In the genomic region with DNA sequence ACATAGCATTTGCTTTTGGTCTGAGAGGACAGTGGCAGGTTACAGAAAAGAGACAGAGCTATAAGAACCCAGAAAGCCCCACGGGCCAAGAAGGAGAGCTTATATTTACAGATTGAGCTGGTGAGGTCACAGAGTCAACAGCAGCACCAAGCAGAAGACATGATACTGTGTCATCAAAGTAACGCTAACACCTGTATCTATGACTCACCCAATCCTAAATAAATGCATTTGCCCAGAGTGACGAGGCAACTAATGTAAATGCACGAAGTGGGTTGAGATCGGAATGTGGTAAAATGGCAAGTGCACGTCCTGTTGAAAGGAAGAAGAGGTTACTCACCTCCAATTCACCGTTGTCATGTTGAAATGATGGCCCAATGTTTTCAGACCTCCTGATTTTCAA, we compare ENCODE assay signal across 24 cellular contexts. TPM values are rescaled to one million over a fixed set of nuclear protein-coding genes. Genes with fewer than 3 reads are reported as not detected.
A peak's percentile ranks its signal among the peaks of the same experiment; 100 is the strongest.
DNase-seq lines count a peak whose midpoint lies in the region; ATAC-seq, FAIRE-seq and TF ChIP-seq lines count a peak whose summit lies in the region.
"Had no signal": no experiment of that assay in that cellular context is flagged by ENCODE, and none has a peak within 500 bp of the region (broad histone marks: within the 10 kb centered on the region; RNA-seq: fewer than 3 reads in every experiment).

No MANE protein-coding gene starts in this region.

- CTCF ChIA-PET in HepG2 (lab: Yijun Ruan, JAX; ENCODE audit: low intra/inter-chr PET ratio, low total read pairs): no interaction called here

- ATAC-seq in HepG2: no peak
- ATAC-seq in right lobe of liver: no peak
- no peak for ATAC-seq in HG03039 (IDR thresholded peaks at IDR 0.05; ENCODE audit: unreplicated experiment)

- H3K4me1 ChIP-seq in HepG2 (ENCODE audit: insufficient read depth, low read length): no peaks in the 10 kb centered on the region
- no peaks in the 10 kb centered on the region for H3K4me1 ChIP-seq in right lobe of liver
- H3K4me1 ChIP-seq: BLaER1, Peyer's patch had no signal

- H3K9me3 ChIP-seq in HepG2 (ENCODE audit: low read length) (no peaks in the 10 kb centered on the region), right lobe of liver (no peaks in the 10 kb centered on the region)
- H3K9me3 ChIP-seq: Peyer's patch had no signal

- TF ChIP-seq RAD21 in HepG2 (CRISPR knock-in tag; IDR thresholded peaks at IDR 0.05): no peak

- POLR2A ChIA-PET in HepG2 (lab: Yijun Ruan, JAX): no interaction called here

- TF ChIP-seq POLR2A in HepG2 (IDR thresholded peaks at IDR 0.05; ENCODE audit: insufficient read depth in 1 of 2, low read depth in 2 of 2, low read length in 2 of 2) (no peak), right lobe of liver (IDR thresholded peaks at IDR 0.05) (no peak)

- no peak for FAIRE-seq in HepG2 (lab: Jason Lieb, UNC)
- FAIRE-seq in urothelium cell line (lab: Jason Lieb, UNC): peak; percentile 27

- no peak overlapping the region for H2AFZ ChIP-seq in HepG2 (ENCODE audit: low read length)
- H2AFZ ChIP-seq: GM23248 had no signal

- 5% methylated on average over 7 of the region's 7 CpGs for WGBS in HepG2 (ENCODE audit: low lambda C conversion rate)
- WGBS in right lobe of liver (ENCODE audit: insufficient coverage, low coverage, low lambda C conversion rate, missing lambda C conversion rate): 60% methylated on average over 6 of the region's 7 CpGs

- no peak overlapping the region for H3K9ac ChIP-seq in HepG2 (ENCODE audit: insufficient read depth, low read depth, low read length)
- H3K9ac ChIP-seq: BLaER1, GM23248 had no signal

- in situ Hi-C loops in HepG2 (cut with HindIII; ENCODE audit: extremely low pct_ligation_motif_present, low pct_unique_long_range_greater_than_20kb): loop anchor here (5.0 kb wide), 1 partner anchor 228 kb away; no protein-coding TSS in a partner anchor

- H3K79me2 ChIP-seq in HepG2 (ENCODE audit: insufficient read depth, low read length): no peaks in the 10 kb centered on the region

- TF ChIP-seq EP300 in HepG2 (IDR thresholded peaks at IDR 0.05; ENCODE audit: low read depth in 2 of 2, low read length in 2 of 2) (no peak), HepG2 (CRISPR knock-in tag; IDR thresholded peaks at IDR 0.05; ENCODE audit: borderline replicate concordance) (no peak)

- intact Hi-C loops in HepG2 (cut with micrococcal nuclease; ENCODE audit: unreplicated experiment) (no loop called here), right lobe of liver (cut with DNase I) (no loop called here)

- DNase-seq in HepG2 (ENCODE audit: low spot score) (peak; percentile 46), right lobe of liver (no peak), NCI-H69 (lab: John Stamatoyannopoulos, UW) (peak; percentile 4), SW480 (ENCODE audit: low spot score) (peak; percentile 96), urothelium cell line (ENCODE audit: low spot score) (peak; percentile 19), hypothalamus (lab: John Stamatoyannopoulos, UW) (no peak), pons (ENCODE audit: low spot score) (no peak)
- DNase-seq: Calu3; CD4-positive, alpha-beta memory T cell; DND-41; GDM1; GM23248; HCEC 1CT; KG1; NCI-H1092; NCI-H1436 treated with DMSO at 0.1 percent for 48 hours; NCI-H2029; NCI-H345; NCI-H526; Peyer's patch had no signal

- no peak overlapping the region for H3K4me2 ChIP-seq in HepG2 (ENCODE audit: low read depth, low read length)
- H3K4me2 ChIP-seq: BLaER1 had no signal

- H3K4me3 ChIP-seq in HepG2 (replicated peaks in 1 of 3; ENCODE audit: insufficient read depth in 1 of 3, low read depth in 2 of 3, low read length in 3 of 3): no peak overlapping the region
- H3K4me3 ChIP-seq in right lobe of liver: no peak overlapping the region
- H3K4me3 ChIP-seq: BLaER1, GM23248, Peyer's patch had no signal

- H3K27me3 ChIP-seq in HepG2 (ENCODE audit: control insufficient read depth in 1 of 2, insufficient read depth in 2 of 2, low read length in 2 of 2): no peaks in the 10 kb centered on the region
- no peaks in the 10 kb centered on the region for H3K27me3 ChIP-seq in right lobe of liver
- H3K27me3 ChIP-seq: BLaER1, Peyer's patch had no signal

- TF ChIP-seq CTCF in HepG2 (CRISPR knock-in tag; IDR thresholded peaks at IDR 0.05): no peak
- TF ChIP-seq CTCF in right lobe of liver (IDR thresholded peaks at IDR 0.05): no peak

- BruUV-seq in HepG2 (replicated peaks; lab: Mats Ljungman, UMichigan): no TSS peak

- no peaks in the 10 kb centered on the region for H4K20me1 ChIP-seq in HepG2 (ENCODE audit: insufficient read depth, low read length)
- H4K20me1 ChIP-seq: BLaER1 had no signal

- H3K27ac ChIP-seq in HepG2 (ENCODE audit: extremely low read length, insufficient read depth, low read length) (no peak overlapping the region), right lobe of liver (no peak overlapping the region)
- H3K27ac ChIP-seq: BLaER1, GM23248, Peyer's patch had no signal

- no peaks in the 10 kb centered on the region for H3K36me3 ChIP-seq in HepG2 (replicated peaks in 1 of 2; ENCODE audit: control insufficient read depth in 1 of 2, insufficient read depth in 2 of 2, low read length in 2 of 2)
- H3K36me3 ChIP-seq in right lobe of liver: no peaks in the 10 kb centered on the region
- H3K36me3 ChIP-seq: BLaER1, Peyer's patch had no signal

TF ChIP-seq in HepG2, 621 proteins besides CTCF, POLR2A, EP300 and RAD21 (continues in another document):
- no peak for TF ChIP-seq ZKSCAN8 (CRISPR knock-in tag; IDR thresholded peaks at IDR 0.05; ENCODE audit: borderline replicate concordance)
- peak; percentile 83 for TF ChIP-seq CREB1 (IDR thresholded peaks at IDR 0.05)
- no peak for TF ChIP-seq CREB1 (CRISPR knock-in tag; IDR thresholded peaks at IDR 0.05)
- 0 out of 2 replicates have a peak, but pooled peaks have one; percentile 28 for TF ChIP-seq FOXA3 (CRISPR knock-in tag; IDR thresholded peaks at IDR 0.05)
- TF ChIP-seq CHD2 (IDR thresholded peaks at IDR 0.05; ENCODE audit: low read depth, low read length): no peak
- TF ChIP-seq FOSL2 (CRISPR knock-in tag; IDR thresholded peaks at IDR 0.05): peak; percentile 84
- TF ChIP-seq TCF7 (IDR thresholded peaks at IDR 0.05; ENCODE audit: low read depth): 0 out of 2 replicates have a peak, but pooled peaks have one; percentile 18
- TF ChIP-seq FOXA1 (IDR thresholded peaks at IDR 0.05): no peak
- peak; percentile 22; the same call in 1 of the 2 replicates for TF ChIP-seq FOXA1 (CRISPR knock-in tag; IDR thresholded peaks at IDR 0.05)
- 0 out of 2 replicates have a peak, but pooled peaks have one; percentile 22 for TF ChIP-seq FOSL1 (CRISPR knock-in tag; IDR thresholded peaks at IDR 0.05; ENCODE audit: borderline replicate concordance)

RNA-seq across cellular contexts. Expression of a gene that starts 6.7 kb away (rescaled TPM):
- 6.8 and 9.4 TPM in 2 replicates for total RNA-seq in HepG2 (2016; rRNA removed; fragmentation: Illumina TruSeq; extraction: Trizol)
- total RNA-seq in HepG2 (2016; cell fraction: cytosol; rRNA removed; fragmentation: Illumina TruSeq; extraction: Trizol; ENCODE audit: low read depth): 3.7 and 9.2 TPM in 2 replicates
- total RNA-seq in HepG2 (2016; cell fraction: insoluble cytoplasmic fraction; rRNA removed; fragmentation: Illumina TruSeq; extraction: Trizol): 6.1 and 10.0 TPM in 2 replicates
- 4.9 and 6.9 TPM in 2 replicates for total RNA-seq in HepG2 (2016; cell fraction: membrane; rRNA removed; fragmentation: Illumina TruSeq; extraction: Trizol)
- 3.2 and 6.0 TPM in 2 replicates for total RNA-seq in HepG2 (2016; cell fraction: nucleus; rRNA removed; fragmentation: Illumina TruSeq; extraction: Trizol)
- 3.1 and 3.4 TPM in 2 replicates for polyA plus RNA-seq in HepG2 (2011; rRNA removed)
- polyA plus RNA-seq in HepG2 (2011; cell fraction: cytosol; rRNA removed): 1.2 and 2.6 TPM in 2 replicates
- 1.7 and 1.8 TPM in 2 replicates for polyA plus RNA-seq in HepG2 (2011; cell fraction: nucleus; rRNA removed)
- 2.9 and 5.0 TPM in 2 replicates for polyA plus RNA-seq in HepG2 (2012)
- 4.8 and 7.7 TPM in 2 replicates for polyA plus RNA-seq in HepG2 (2016; cell fraction: cytosol; fragmentation: Illumina TruSeq; extraction: Trizol; ENCODE audit: low read depth)
- 6.3 and 8.9 TPM in 2 replicates for polyA plus RNA-seq in HepG2 (2016; cell fraction: insoluble cytoplasmic fraction; fragmentation: Illumina TruSeq; extraction: Trizol; ENCODE audit: low read depth)
- 2.7 and 4.6 TPM in 2 replicates for polyA plus RNA-seq in HepG2 (2016; cell fraction: membrane; fragmentation: Illumina TruSeq; extraction: Trizol; ENCODE audit: low read depth)
- 5.8 and 10.3 TPM in 2 replicates for polyA plus RNA-seq in HepG2 (2016; cell fraction: nucleus; fragmentation: Illumina TruSeq; extraction: Trizol; ENCODE audit: insufficient read depth, low read depth)
- 0.42 and 0.58 TPM in 2 replicates for polyA minus RNA-seq in HepG2 (2011; rRNA and poly(A)+ RNA removed; ENCODE audit: low replicate concordance)
- polyA minus RNA-seq in HepG2 (2011; cell fraction: cytosol; rRNA and poly(A)+ RNA removed): 0.62 and 0.89 TPM in 2 replicates
- polyA minus RNA-seq in HepG2 (2011; cell fraction: nucleus; rRNA and poly(A)+ RNA removed): 12.6 and 12.7 TPM in 2 replicates
- total RNA-seq in right lobe of liver: 1 to 10 TPM in 4 of 6 experiments, under 1 TPM in 2; 0.26 to 4.8 (median 1.2) TPM
- polyA plus RNA-seq: CD4-positive, alpha-beta memory T cell had no signal

RNA-seq across cellular contexts. Expression of a gene that starts 52.9 kb away (rescaled TPM):
- total RNA-seq in HepG2 (2016; rRNA removed; fragmentation: Illumina TruSeq; extraction: Trizol): not detected in 2 replicates
- not detected in 2 replicates for total RNA-seq in HepG2 (2016; cell fraction: cytosol; rRNA removed; fragmentation: Illumina TruSeq; extraction: Trizol; ENCODE audit: low read depth)
- not detected in 2 replicates for total RNA-seq in HepG2 (2016; cell fraction: insoluble cytoplasmic fraction; rRNA removed; fragmentation: Illumina TruSeq; extraction: Trizol)
- not detected in 2 replicates for total RNA-seq in HepG2 (2016; cell fraction: membrane; rRNA removed; fragmentation: Illumina TruSeq; extraction: Trizol)
- total RNA-seq in HepG2 (2016; cell fraction: nucleus; rRNA removed; fragmentation: Illumina TruSeq; extraction: Trizol): not detected in 2 replicates
- not detected in 2 replicates for polyA plus RNA-seq in HepG2 (2011; rRNA removed)
- polyA plus RNA-seq in HepG2 (2011; cell fraction: cytosol; rRNA removed): not detected in 2 replicates
- polyA plus RNA-seq in HepG2 (2011; cell fraction: nucleus; rRNA removed): not detected in 2 replicates
- not detected in 2 replicates for polyA plus RNA-seq in HepG2 (2012)
- not detected in 2 replicates for polyA plus RNA-seq in HepG2 (2016; cell fraction: cytosol; fragmentation: Illumina TruSeq; extraction: Trizol; ENCODE audit: low read depth)
- polyA plus RNA-seq in HepG2 (2016; cell fraction: insoluble cytoplasmic fraction; fragmentation: Illumina TruSeq; extraction: Trizol; ENCODE audit: low read depth): not detected in 2 replicates
- polyA plus RNA-seq in HepG2 (2016; cell fraction: membrane; fragmentation: Illumina TruSeq; extraction: Trizol; ENCODE audit: low read depth): not detected in 2 replicates
- polyA plus RNA-seq in HepG2 (2016; cell fraction: nucleus; fragmentation: Illumina TruSeq; extraction: Trizol; ENCODE audit: insufficient read depth, low read depth): not detected in 2 replicates
- polyA minus RNA-seq in HepG2 (2011; rRNA and poly(A)+ RNA removed; ENCODE audit: low replicate concordance): not detected in 2 replicates
- polyA minus RNA-seq in HepG2 (2011; cell fraction: cytosol; rRNA and poly(A)+ RNA removed): not detected in 2 replicates
- 0.37 TPM in 1 of 2 replicates, not detected in the other for polyA minus RNA-seq in HepG2 (2011; cell fraction: nucleus; rRNA and poly(A)+ RNA removed)
- total RNA-seq in right lobe of liver: 100 to 1,000 TPM in 1 of 6 experiments, 10 to 100 TPM in 5; 47.4 to 120 (median 67.3) TPM
- total RNA-seq: A172, Calu3, GM23248, M059J had no signal
- polyA plus RNA-seq: CD4-positive, alpha-beta memory T cell; GM23248 had no signal

Comparison
In these comparisons a context has a peak if more than half of its experiments do, and no peak if none do; other contexts are left out.
1. DNase-seq: peak in HepG2 (single experiment), NCI-H69 (single experiment), SW480 (single experiment) and urothelium cell line (single experiment); none in right lobe of liver (0 of 3), hypothalamus (0 of 51) and pons (single experiment).
2. RNA of a gene that starts 52.9 kb away (total RNA-seq): 47.4 to 120 TPM in right lobe of liver; not detected in HepG2; every median in the first group is over 10 times any median in the second.